8 cellular contexts compared by ENCODE assay signal in genomic region chr14:60647081-60647836, GRCh38. TPM values are rescaled to one million over a fixed set of nuclear protein-coding genes. Genes with fewer than 3 reads are reported as not detected.
DNase-seq lines count a peak whose midpoint lies in the region; ATAC-seq and TF ChIP-seq lines count a peak whose summit lies in the region.

No MANE protein-coding gene starts in this region.

- H3K4me1 ChIP-seq in CD4-positive, CD25-positive, alpha-beta regulatory T cell (ENCODE audit: control insufficient read depth, insufficient read depth, low read length, poor library complexity, severe bottlenecking), result peaks cover 27% of the 10 kb centered on the region
- H3K4me1 ChIP-seq in thoracic aorta (ENCODE audit: control insufficient read depth in 1 of 2, low read depth in 2 of 2) (peaks cover 11 to 43% of the 10 kb centered on the region in 2 donors), transverse colon (peaks cover 19 to 49% (median 37%) of the 10 kb centered on the region in 4 donors)

- no peak for DNase-seq in CD4-positive, CD25-positive, alpha-beta regulatory T cell
- DNase-seq in HL-60 (ENCODE audit: low read depth in 1 of 2, low spot score in 1 of 2) (no peak), immature natural killer cell (no peak), thoracic aorta (ENCODE audit: low spot score) (no peak), pons (ENCODE audit: low spot score) (no peak), transverse colon (no peak)
- peak; percentile 20 for DNase-seq in activated CD4-positive, alpha-beta memory T cell treated with anti-CD3 and anti-CD28 coated beads for 36 hours

- TF ChIP-seq CTCF in HL-60 (IDR thresholded peaks at IDR 0.05; ENCODE audit: insufficient read depth, low read length) (no peak), thoracic aorta (IDR thresholded peaks at IDR 0.05) (no peak), transverse colon (IDR thresholded peaks at IDR 0.05) (no peak)

- H3K4me3 Mint-ChIP-seq in CD4-positive, CD25-positive, alpha-beta regulatory T cell, result peak overlapping the region; percentile 28 to 62 (median 45)
- H3K4me3 Mint-ChIP-seq in activated CD4-positive, alpha-beta memory T cell treated with anti-CD3 and anti-CD28 coated beads for 36 hours, result peak overlapping the region; percentile 43
- H3K4me3 Mint-ChIP-seq in immature natural killer cell, result peak overlapping the region in 4 of 5 donors; percentile 26 to 69 (median 49)

- peaks cover 93% of the 10 kb centered on the region for H3K27me3 Mint-ChIP-seq in CD4-positive, CD25-positive, alpha-beta regulatory T cell
- peaks cover 86% of the 10 kb centered on the region for H3K27me3 Mint-ChIP-seq in activated CD4-positive, alpha-beta memory T cell treated with anti-CD3 and anti-CD28 coated beads for 36 hours
- H3K27me3 Mint-ChIP-seq in immature natural killer cell (ENCODE audit: low read depth in 3 of 3), result peaks cover 28 to 37% (median 33%) of the 10 kb centered on the region in 3 donors

- H3K4me1 Mint-ChIP-seq in CD4-positive, CD25-positive, alpha-beta regulatory T cell, result peaks cover 0 to 48% (median 10%) of the 10 kb centered on the region in 4 donors
- H3K4me1 Mint-ChIP-seq in activated CD4-positive, alpha-beta memory T cell treated with anti-CD3 and anti-CD28 coated beads for 36 hours (ENCODE audit: low read depth), result peaks cover 51% of the 10 kb centered on the region
- peaks cover 18 to 24% of the 10 kb centered on the region in 2 donors for H3K4me1 Mint-ChIP-seq in immature natural killer cell

- POLR2A ChIA-PET in activated CD4-positive, alpha-beta memory T cell treated with anti-CD3 and anti-CD28 coated beads for 36 hours (lab: Charles Lee), result interaction anchor here (0.9 kb wide), 1 partner anchor 10 kb away, joined by 3 read pairs; no protein-coding TSS in a partner anchor

- peaks cover 0 to 4% (median 0%) of the 10 kb centered on the region in 7 donors for H3K9me3 Mint-ChIP-seq in CD4-positive, CD25-positive, alpha-beta regulatory T cell
- H3K9me3 Mint-ChIP-seq in activated CD4-positive, alpha-beta memory T cell treated with anti-CD3 and anti-CD28 coated beads for 36 hours, result no peaks in the 10 kb centered on the region
- H3K9me3 Mint-ChIP-seq in immature natural killer cell, result peaks cover 0 to 9% (median 0%) of the 10 kb centered on the region in 6 donors

- no peaks in the 10 kb centered on the region for H3K36me3 Mint-ChIP-seq in CD4-positive, CD25-positive, alpha-beta regulatory T cell
- H3K36me3 Mint-ChIP-seq in activated CD4-positive, alpha-beta memory T cell treated with anti-CD3 and anti-CD28 coated beads for 36 hours, result no peaks in the 10 kb centered on the region
- no peaks in the 10 kb centered on the region for H3K36me3 Mint-ChIP-seq in immature natural killer cell

- TF ChIP-seq EP300 in transverse colon (IDR thresholded peaks at IDR 0.05; ENCODE audit: low read depth), result no peak

- intact Hi-C loops in activated CD4-positive, alpha-beta memory T cell treated with anti-CD3 and anti-CD28 coated beads for 36 hours (cut with micrococcal nuclease), result loop anchor here (5.0 kb wide), 1 partner anchor 540 kb away; no protein-coding TSS in a partner anchor
- intact Hi-C loops in transverse colon (cut with DNase I; ENCODE audit: low total_unique reads), result no loop called here

- H3K27me3 ChIP-seq in CD4-positive, CD25-positive, alpha-beta regulatory T cell (ENCODE audit: control insufficient read depth, insufficient read depth, low read length), result peaks cover 53% of the 10 kb centered on the region
- H3K27me3 ChIP-seq in HL-60 (ENCODE audit: insufficient read depth, poor library complexity, severe bottlenecking) (peaks cover 85% of the 10 kb centered on the region), thoracic aorta (replicated peaks; ENCODE audit: insufficient read depth) (peaks cover 47% of the 10 kb centered on the region), transverse colon (peaks cover 100% of the 10 kb centered on the region)

- no peak for TF ChIP-seq POLR2A in transverse colon (IDR thresholded peaks at IDR 0.05)

- H3K27ac Mint-ChIP-seq in CD4-positive, CD25-positive, alpha-beta regulatory T cell, result no peak overlapping the region
- H3K27ac Mint-ChIP-seq in activated CD4-positive, alpha-beta memory T cell treated with anti-CD3 and anti-CD28 coated beads for 36 hours, result no peak overlapping the region
- H3K27ac Mint-ChIP-seq in immature natural killer cell, result no peak overlapping the region

- H3K27ac ChIP-seq in CD4-positive, CD25-positive, alpha-beta regulatory T cell (ENCODE audit: insufficient read depth, low read length, poor library complexity, severe bottlenecking), result no peak overlapping the region
- H3K27ac ChIP-seq in HL-60 (replicated peaks) (no peak overlapping the region), thoracic aorta (peak overlapping the region; percentile 1 to 16), transverse colon (no peak overlapping the region)

- WGBS in transverse colon (ENCODE audit: low coverage in 1 of 2), 2 donors, result 9 to 17% methylated on average over 1 to 43 of the region's 43 CpGs

- no peak overlapping the region for H3K4me3 ChIP-seq in CD4-positive, CD25-positive, alpha-beta regulatory T cell (ENCODE audit: low read depth, low read length)
- H3K4me3 ChIP-seq in HL-60 (replicated peaks; ENCODE audit: insufficient read depth, low read length) (peak overlapping the region; percentile 37), thoracic aorta (peak overlapping the region; percentile 78), transverse colon (peak overlapping the region in 2 of 4 donors; percentile 5 to 52)

- CTCF ChIA-PET in activated CD4-positive, alpha-beta memory T cell treated with anti-CD3 and anti-CD28 coated beads for 36 hours (lab: Charles Lee), result no interaction called here

- H3K36me3 ChIP-seq in CD4-positive, CD25-positive, alpha-beta regulatory T cell (ENCODE audit: control insufficient read depth, insufficient read depth, low read length), result no peaks in the 10 kb centered on the region
- no peaks in the 10 kb centered on the region for H3K36me3 ChIP-seq in thoracic aorta
- H3K36me3 ChIP-seq in transverse colon, result no peaks in the 10 kb centered on the region

- in situ Hi-C loops in transverse colon (cut with MboI; ENCODE audit: low pct_ligation_motif_present in 1 of 4, low pct_unique_long_range_greater_than_20kb in 1 of 4, low sequenced_read_pairs in 3 of 4), result no loop called here

- H3K9me3 ChIP-seq in CD4-positive, CD25-positive, alpha-beta regulatory T cell (ENCODE audit: control insufficient read depth in 2 of 2, low read length in 2 of 2), result no peaks in the 10 kb centered on the region
- H3K9me3 ChIP-seq in thoracic aorta, result no peaks in the 10 kb centered on the region
- no peaks in the 10 kb centered on the region for H3K9me3 ChIP-seq in transverse colon

- ATAC-seq in CD4-positive, CD25-positive, alpha-beta regulatory T cell (ENCODE audit: low read depth in 2 of 2), result no peak
- ATAC-seq in thoracic aorta (ENCODE audit: insufficient number of reproducible peaks, low FRiP score, low read depth) (no peak), HG02870 (IDR thresholded peaks at IDR 0.05; ENCODE audit: unreplicated experiment) (no peak)

RNA-seq across cellular contexts. Expression of gene SIX1, which starts 2.0 kb away (rescaled TPM):
- not detected for total RNA-seq in CD4-positive, CD25-positive, alpha-beta regulatory T cell
- not detected for polyA plus RNA-seq in CD4-positive, CD25-positive, alpha-beta regulatory T cell
- not detected for total RNA-seq in activated CD4-positive, alpha-beta memory T cell treated with anti-CD3 and anti-CD28 coated beads for 36 hours
- not detected for polyA plus RNA-seq in immature natural killer cell
- total RNA-seq in thoracic aorta, result 1 to 10 TPM; 2.6 to 5.1 TPM
- total RNA-seq in transverse colon, result under 1 TPM in 1 of 4 donors, not detected in 3; 0.14 TPM

Comparison
In these comparisons a context has a peak if more than half of its experiments do, and no peak if none do; other contexts are left out.
1. H3K27ac ChIP-seq: peak in thoracic aorta (2 of 2); none in CD4-positive, CD25-positive, alpha-beta regulatory T cell (single experiment), HL-60 (single experiment) and transverse colon (0 of 4).
2. Peak in every context shown above with its lines, with median percentiles within 50 percentile points of each other: H3K4me3 Mint-ChIP-seq.